23 cellular contexts compared by ENCODE assay signal in the genomic region with DNA sequence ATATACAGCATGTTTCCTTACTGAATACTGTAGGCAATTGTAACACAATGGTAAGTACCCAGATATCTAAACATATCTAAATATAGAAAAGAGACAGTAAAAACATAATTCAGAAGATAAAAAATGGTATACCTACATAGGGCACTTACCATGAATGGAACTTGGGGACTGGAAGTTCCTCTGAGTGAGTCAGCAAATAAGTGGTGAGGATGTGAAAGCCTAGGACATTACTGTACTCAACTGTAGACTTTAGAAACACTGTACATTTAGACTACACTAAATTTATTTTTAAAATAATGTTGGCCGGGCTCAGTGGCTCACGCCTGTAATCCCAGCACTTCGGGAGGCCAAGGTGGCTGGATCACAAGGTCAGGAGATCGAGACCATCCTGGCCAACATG. TPM values are rescaled to one million over a fixed set of nuclear protein-coding genes. Genes with fewer than 3 reads are reported as not detected.
A peak's percentile ranks its signal among the peaks of the same experiment; 100 is the strongest.
DNase-seq lines count a peak whose midpoint lies in the region; ATAC-seq, FAIRE-seq and TF ChIP-seq lines count a peak whose summit lies in the region.
"Had no signal": no experiment of that assay in that cellular context is flagged by ENCODE, and none has a peak within 500 bp of the region (broad histone marks: within the 10 kb centered on the region; RNA-seq: fewer than 3 reads in every experiment).

No MANE protein-coding gene starts in this region.

- no peak for ATAC-seq in left ventricle myocardium superior
- ATAC-seq in activated T-cell treated with anti-CD3 and anti-CD28 coated beads, Interleukin-2, amount 50 U/mL, for 4 hours = no peak
- no peak for ATAC-seq in heart left ventricle
- ATAC-seq: PC-3; stimulated activated memory B cell treated with anti-CD40 and anti-IgM and Interleukin-4, amounts not matched to agents 10 μg/mL and 1 μg/mL and 100 μg/mL, for 72 hours had no signal

- WGBS in stomach, 5 donors = 87 to 96% (median 94%) methylated on average over 4 of the region's 4 CpGs
- 76 to 93% (median 88%) methylated on average over 4 of the region's 4 CpGs for WGBS in heart left ventricle, 4 donors

- H3K27me3 ChIP-seq in stomach (no peaks in the 10 kb centered on the region), heart left ventricle (no peaks in the 10 kb centered on the region)
- H3K27me3 ChIP-seq: hepatocyte, transverse colon had no signal

- intact Hi-C loops in stomach (cut with DNase I; ENCODE audit: low total_unique reads) (no loop called here), left ventricle myocardium superior (cut with micrococcal nuclease) (no loop called here), heart left ventricle (cut with DNase I) (no loop called here)

- no peaks in the 10 kb centered on the region for H3K4me1 ChIP-seq in stomach
- no peaks in the 10 kb centered on the region for H3K4me1 ChIP-seq in heart left ventricle
- H3K4me1 ChIP-seq: transverse colon had no signal

- no peak for TF ChIP-seq EP300 in stomach (IDR thresholded peaks at IDR 0.05)

- H3K4me3 Mint-ChIP-seq in activated T-cell treated with anti-CD3 and anti-CD28 coated beads, Interleukin-2, amount 50 U/mL, for 4 hours = no peak overlapping the region
- H3K4me3 Mint-ChIP-seq: activated naive CD4-positive, alpha-beta T cell treated with anti-CD3 and anti-CD28 coated beads, Interleukin-2, amount 50 U/mL, for 24 hours; nephron progenitor cell; stimulated activated memory B cell treated with anti-CD40 and anti-IgM and Interleukin-4, amounts not matched to agents 10 μg/mL and 1 μg/mL and 100 μg/mL, for 72 hours had no signal

- peak; percentile 21 for DNase-seq in SIG-M5 treated with dmso at 0.1 percent for 504 hours (lab: John Stamatoyannopoulos, UW; ENCODE audit: unreplicated experiment)
- no peak for DNase-seq in SIG-M5 (lab: John Stamatoyannopoulos, UW)
- DNase-seq in RCC 7860 (ENCODE audit: low spot score) = peak; percentile 50
- no peak for DNase-seq in epithelial cell of prostate (ENCODE audit: low read depth, low spot score)
- no peak for DNase-seq in stomach
- no peak for DNase-seq in left ventricle myocardium superior
- DNase-seq in activated T-cell treated with anti-CD3 and anti-CD28 coated beads, Interleukin-2, amount 50 U/mL, for 4 hours = no peak
- DNase-seq in heart left ventricle = no peak
- DNase-seq: DMS79; kidney; MM.1S; NCI-H2081; NCI-H524 treated with DMSO at 0.1 percent for 48 hours; nephron progenitor cell; PC-3; stimulated activated CD4-positive, alpha-beta T cell treated with anti-CD3 and anti-CD28 coated beads, Interleukin-12 subunit alpha, Interleukin-12 subunit beta, amount 100 ng/mL, for 4 hours; transverse colon had no signal

- no peaks in the 10 kb centered on the region for H3K4me1 Mint-ChIP-seq in activated T-cell treated with anti-CD3 and anti-CD28 coated beads, Interleukin-2, amount 50 U/mL, for 4 hours (ENCODE audit: low read depth)
- H3K4me1 Mint-ChIP-seq: activated naive CD4-positive, alpha-beta T cell treated with anti-CD3 and anti-CD28 coated beads, Interleukin-2, amount 50 U/mL, for 24 hours; nephron progenitor cell; stimulated activated memory B cell treated with anti-CD40 and anti-IgM and Interleukin-4, amounts not matched to agents 10 μg/mL and 1 μg/mL and 100 μg/mL, for 72 hours had no signal

- no peak for FAIRE-seq in RCC 7860 (lab: Jason Lieb, UNC)
- FAIRE-seq: A204.1, kidney, TTC549 had no signal

- TF ChIP-seq CTCF in stomach (IDR thresholded peaks at IDR 0.05) = no peak
- TF ChIP-seq CTCF in heart left ventricle (IDR thresholded peaks at IDR 0.05) = no peak

- no peak for TF ChIP-seq POLR2A in stomach (IDR thresholded peaks at IDR 0.05)
- TF ChIP-seq POLR2A in heart left ventricle (IDR thresholded peaks at IDR 0.05) = no peak

- no peaks in the 10 kb centered on the region for H3K36me3 Mint-ChIP-seq in activated T-cell treated with anti-CD3 and anti-CD28 coated beads, Interleukin-2, amount 50 U/mL, for 4 hours (ENCODE audit: insufficient read depth)
- H3K36me3 Mint-ChIP-seq: activated naive CD4-positive, alpha-beta T cell treated with anti-CD3 and anti-CD28 coated beads, Interleukin-2, amount 50 U/mL, for 24 hours; stimulated activated memory B cell treated with anti-CD40 and anti-IgM and Interleukin-4, amounts not matched to agents 10 μg/mL and 1 μg/mL and 100 μg/mL, for 72 hours had no signal

- H3K9me3 Mint-ChIP-seq in activated T-cell treated with anti-CD3 and anti-CD28 coated beads, Interleukin-2, amount 50 U/mL, for 4 hours = no peaks in the 10 kb centered on the region
- H3K9me3 Mint-ChIP-seq: activated naive CD4-positive, alpha-beta T cell treated with anti-CD3 and anti-CD28 coated beads, Interleukin-2, amount 50 U/mL, for 24 hours; stimulated activated memory B cell treated with anti-CD40 and anti-IgM and Interleukin-4, amounts not matched to agents 10 μg/mL and 1 μg/mL and 100 μg/mL, for 72 hours had no signal

- H3K9me3 ChIP-seq in stomach (peaks cover 0 to 5% (median 2%) of the 10 kb centered on the region in 4 donors), heart left ventricle (peaks cover 0 to 10% (median 0%) of the 10 kb centered on the region in 12 donors)
- H3K9me3 ChIP-seq: transverse colon had no signal

- H3K27ac ChIP-seq in epithelial cell of prostate (peak overlapping the region; percentile 11), stomach (no peak overlapping the region), heart left ventricle (no peak overlapping the region)
- H3K27ac ChIP-seq: C4-2B, hepatocyte, transverse colon had no signal

- H3K36me3 ChIP-seq in stomach (no peaks in the 10 kb centered on the region), heart left ventricle (no peaks in the 10 kb centered on the region)
- H3K36me3 ChIP-seq: transverse colon had no signal

- no peak overlapping the region for H3K4me3 ChIP-seq in stomach
- no peak overlapping the region for H3K4me3 ChIP-seq in heart left ventricle
- H3K4me3 ChIP-seq: hepatocyte, transverse colon had no signal

- peaks cover 22% of the 10 kb centered on the region for H3K27me3 Mint-ChIP-seq in activated T-cell treated with anti-CD3 and anti-CD28 coated beads, Interleukin-2, amount 50 U/mL, for 4 hours (ENCODE audit: low read depth)

RNA-seq across cellular contexts. Expression of a gene that starts 25.9 kb away (rescaled TPM):
- total RNA-seq in stomach (10 to 100 TPM; 12.5 to 95.1 (median 29.0) TPM), left ventricle myocardium superior (13.8 TPM), heart left ventricle (10 to 100 TPM in 8 of 9 donors, 1 to 10 TPM in 1; 8.3 to 66.7 (median 14.3) TPM)
- polyA plus RNA-seq in stomach (10 to 100 TPM in 1 of 3 donors, 1 to 10 TPM in 2; 2.3 to 23.2 (median 5.9) TPM), heart left ventricle (10 to 100 TPM in 1 of 2 donors, 1 to 10 TPM in 1; 3.5 to 50.4 TPM)
- 100 to 1,000 TPM; 173 to 216 (median 180) TPM for total RNA-seq in activated T-cell treated with anti-CD3 and anti-CD28 coated beads, Interleukin-2, amount 50 U/mL, for 4 hours

Comparison
In these comparisons a context has a peak if more than half of its experiments do, and no peak if none do; other contexts are left out.
1. DNase-seq: peak in SIG-M5 treated with dmso at 0.1 percent for 504 hours (single experiment) and RCC 7860 (single experiment); none in SIG-M5 (single experiment), epithelial cell of prostate (single experiment), stomach (single experiment), left ventricle myocardium superior (single experiment), activated T-cell treated with anti-CD3 and anti-CD28 coated beads, Interleukin-2, amount 50 U/mL, for 4 hours (single experiment) and heart left ventricle (0 of 5).